Comparison of ENCODE assay signal across 22 cellular contexts in the genomic region with DNA sequence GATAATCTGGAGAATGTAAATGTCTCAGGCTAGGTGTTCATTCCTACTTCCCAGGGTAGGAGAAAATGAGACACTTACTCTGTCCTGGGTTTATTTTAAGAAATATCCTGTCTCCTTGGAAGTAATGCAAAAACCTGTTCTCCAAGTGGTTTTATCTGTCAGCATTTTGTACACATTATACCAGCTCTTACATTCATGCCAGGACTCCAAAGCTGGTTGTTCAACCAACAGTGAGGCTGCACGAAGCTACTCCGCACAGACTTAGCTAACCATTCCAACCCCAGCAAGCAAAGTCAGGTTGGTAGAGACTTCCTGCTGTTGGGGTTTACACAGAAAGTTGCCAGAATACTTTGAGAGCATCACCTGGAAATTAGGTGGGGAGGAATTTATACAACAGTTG.
"Had no signal": no experiment of that assay in that cellular context is flagged by ENCODE, and none has a peak within 500 bp of the region (broad histone marks: within the 10 kb centered on the region; RNA-seq: fewer than 3 reads in every experiment).

No MANE protein-coding gene starts in this region.

- H3K9me3 Mint-ChIP-seq: nephron; stimulated activated naive CD8-positive, alpha-beta T cell treated with anti-CD3 and anti-CD28 coated beads, Interleukin-15, Interleukin-2, amounts not matched to agents 100 ng/mL and 50 ng/mL, for 24 hours had no signal

- H3K27ac Mint-ChIP-seq: nephron had no signal

- FAIRE-seq: astrocyte, islet of Langerhans had no signal

- H3K4me1 ChIP-seq: adrenal gland, breast epithelium, right atrium auricular region, upper lobe of left lung had no signal

- H3K27me3 Mint-ChIP-seq: stimulated activated naive CD8-positive, alpha-beta T cell treated with anti-CD3 and anti-CD28 coated beads, Interleukin-15, Interleukin-2, amounts not matched to agents 100 ng/mL and 50 ng/mL, for 24 hours had no signal

- H3K4me3 ChIP-seq: adrenal gland, breast epithelium, lung, right atrium auricular region, upper lobe of left lung had no signal

- H3K27ac ChIP-seq: adrenal gland, right atrium auricular region, upper lobe of left lung had no signal

- DNase-seq: activated CD4-positive, alpha-beta T cell treated with anti-CD3 and anti-CD28 coated beads, Interleukin-2, amount 50 U/mL, for 1 hour; activated CD8-positive, alpha-beta memory T cell treated with anti-CD3 and anti-CD28 coated beads for 24 hours; activated CD8-positive, alpha-beta memory T cell treated with anti-CD3 and anti-CD28 coated beads, Interleukin-2, amount 50 U/mL, for 48 hours; activated effector memory CD4-positive, alpha-beta T cell treated with anti-CD3 and anti-CD28 coated beads, Interleukin-2, amount 50 U/mL, for 16 hours; activated naive CD4-positive, alpha-beta T cell treated with anti-CD3 and anti-CD28 coated beads, Interleukin-2, amount 50 U/mL, for 16 hours; activated T-cell treated with anti-CD3 and anti-CD28 coated beads, Interleukin-2, amount 50 U/mL, for 48 hours; adrenal gland; effector CD4-positive, alpha-beta T cell; glutamatergic neuron; occipital lobe; SW 1271; T-helper 9 cell; upper lobe of left lung had no signal

- H3K27me3 ChIP-seq: adrenal gland, breast epithelium, right atrium auricular region, upper lobe of left lung had no signal

- H3K4me3 Mint-ChIP-seq: nephron; stimulated activated naive CD8-positive, alpha-beta T cell treated with anti-CD3 and anti-CD28 coated beads, Interleukin-15, Interleukin-2, amounts not matched to agents 100 ng/mL and 50 ng/mL, for 24 hours had no signal

- ATAC-seq: activated CD4-positive, CD25-positive, alpha-beta regulatory T cell treated with anti-CD3 and anti-CD28 coated beads, Interleukin-2, amount 50 U/mL, for 24 hours; left lobe of liver had no signal

- H3K4me1 Mint-ChIP-seq: nephron had no signal

- H3K9me3 ChIP-seq: adrenal gland, breast epithelium, right atrium auricular region, upper lobe of left lung had no signal

- H3K36me3 ChIP-seq: adrenal gland, breast epithelium, upper lobe of left lung had no signal
